Comparison of ENCODE assay signal across 8 cellular contexts in genomic region chr21:45982256-45982757, GRCh38. TPM values are rescaled to one million over a fixed set of nuclear protein-coding genes. Genes with fewer than 3 reads are reported as not detected.
DNase-seq lines count a peak whose midpoint lies in the region; ATAC-seq and TF ChIP-seq lines count a peak whose summit lies in the region.

No MANE protein-coding gene starts in this region.

- H3K27ac Mint-ChIP-seq in activated naive CD4-positive, alpha-beta T cell treated with anti-CD3 and anti-CD28 coated beads for 36 hours: no peak overlapping the region
- no peak overlapping the region for H3K27ac Mint-ChIP-seq in activated naive CD4-positive, alpha-beta T cell treated with anti-CD3 and anti-CD28 coated beads, Interleukin-2, amount 50 U/mL, for 72 hours
- no peak overlapping the region for H3K27ac Mint-ChIP-seq in dendritic cell treated with granulocyte-macrophage colony-stimulating factor and Interleukin-4, amounts not matched to agents 40 ng/mL and 50 ng/mL, for 4 days
- H3K27ac Mint-ChIP-seq in memory B cell: no peak overlapping the region

- H3K4me1 ChIP-seq in uterus: peaks cover 0 to 20% of the 10 kb centered on the region in 2 donors

- no peaks in the 10 kb centered on the region for H3K9me3 Mint-ChIP-seq in activated naive CD4-positive, alpha-beta T cell treated with anti-CD3 and anti-CD28 coated beads for 36 hours
- H3K9me3 Mint-ChIP-seq in activated naive CD4-positive, alpha-beta T cell treated with anti-CD3 and anti-CD28 coated beads, Interleukin-2, amount 50 U/mL, for 72 hours: no peaks in the 10 kb centered on the region
- no peaks in the 10 kb centered on the region for H3K9me3 Mint-ChIP-seq in dendritic cell treated with granulocyte-macrophage colony-stimulating factor and Interleukin-4, amounts not matched to agents 40 ng/mL and 50 ng/mL, for 4 days
- peaks cover 8% of the 10 kb centered on the region for H3K9me3 Mint-ChIP-seq in memory B cell

- TF ChIP-seq CTCF in uterus (IDR thresholded peaks at IDR 0.05): no peak

- H3K27me3 ChIP-seq in uterus: no peaks in the 10 kb centered on the region

- peaks cover 6% of the 10 kb centered on the region for H3K4me1 Mint-ChIP-seq in activated naive CD4-positive, alpha-beta T cell treated with anti-CD3 and anti-CD28 coated beads for 36 hours (ENCODE audit: low read depth)
- H3K4me1 Mint-ChIP-seq in dendritic cell treated with granulocyte-macrophage colony-stimulating factor and Interleukin-4, amounts not matched to agents 40 ng/mL and 50 ng/mL, for 4 days (ENCODE audit: low read depth): no peaks in the 10 kb centered on the region
- H3K4me1 Mint-ChIP-seq in memory B cell: peaks cover 6% of the 10 kb centered on the region

- H3K27me3 Mint-ChIP-seq in activated naive CD4-positive, alpha-beta T cell treated with anti-CD3 and anti-CD28 coated beads for 36 hours (ENCODE audit: low read depth): peaks cover 7% of the 10 kb centered on the region
- H3K27me3 Mint-ChIP-seq in dendritic cell treated with granulocyte-macrophage colony-stimulating factor and Interleukin-4, amounts not matched to agents 40 ng/mL and 50 ng/mL, for 4 days: peaks cover 43% of the 10 kb centered on the region
- H3K27me3 Mint-ChIP-seq in memory B cell: peaks cover 6% of the 10 kb centered on the region

- H3K36me3 Mint-ChIP-seq in activated naive CD4-positive, alpha-beta T cell treated with anti-CD3 and anti-CD28 coated beads for 36 hours (ENCODE audit: low read depth): no peaks in the 10 kb centered on the region
- no peaks in the 10 kb centered on the region for H3K36me3 Mint-ChIP-seq in activated naive CD4-positive, alpha-beta T cell treated with anti-CD3 and anti-CD28 coated beads, Interleukin-2, amount 50 U/mL, for 72 hours
- no peaks in the 10 kb centered on the region for H3K36me3 Mint-ChIP-seq in dendritic cell treated with granulocyte-macrophage colony-stimulating factor and Interleukin-4, amounts not matched to agents 40 ng/mL and 50 ng/mL, for 4 days (ENCODE audit: low read depth)
- H3K36me3 Mint-ChIP-seq in memory B cell: no peaks in the 10 kb centered on the region

- CTCF ChIA-PET in activated naive CD4-positive, alpha-beta T cell treated with anti-CD3 and anti-CD28 coated beads for 36 hours (lab: Charles Lee): interaction anchor here (0.6 kb wide), 1 partner anchor 347 kb away, joined by 3 read pairs; no protein-coding TSS in a partner anchor

- TF ChIP-seq POLR2A in uterus (IDR thresholded peaks at IDR 0.05): no peak

- peak overlapping the region; percentile 90 to 96 for H3K27ac ChIP-seq in uterus

- intact Hi-C loops in activated naive CD4-positive, alpha-beta T cell treated with anti-CD3 and anti-CD28 coated beads for 36 hours (cut with micrococcal nuclease): no loop called here
- intact Hi-C loops in dendritic cell treated with granulocyte-macrophage colony-stimulating factor and Interleukin-4, amounts not matched to agents 40 ng/mL and 50 ng/mL, for 4 days (cut with micrococcal nuclease): no loop called here
- intact Hi-C loops in uterus (cut with DNase I; ENCODE audit: low total_unique reads): loop anchor here (5.0 kb wide), 1 partner anchor 70 kb away; no protein-coding TSS in a partner anchor
- intact Hi-C loops in posterior vena cava (cut with DNase I): no loop called here

- peak overlapping the region; percentile 36 for H3K4me3 Mint-ChIP-seq in activated naive CD4-positive, alpha-beta T cell treated with anti-CD3 and anti-CD28 coated beads for 36 hours
- peak overlapping the region; percentile 24 for H3K4me3 Mint-ChIP-seq in dendritic cell treated with granulocyte-macrophage colony-stimulating factor and Interleukin-4, amounts not matched to agents 40 ng/mL and 50 ng/mL, for 4 days
- H3K4me3 Mint-ChIP-seq in memory B cell: peak overlapping the region; percentile 17

- H3K9me3 ChIP-seq in uterus: no peaks in the 10 kb centered on the region

- H3K4me3 ChIP-seq in uterus: peak overlapping the region; percentile 71 to 92

- no peak for ATAC-seq in activated naive CD4-positive, alpha-beta T cell treated with anti-CD3 and anti-CD28 coated beads, Interleukin-2, amount 50 U/mL, for 72 hours
- no peak for ATAC-seq in memory B cell (ENCODE audit: low read depth)

- H3K36me3 ChIP-seq in uterus: no peaks in the 10 kb centered on the region

- DNase-seq in activated naive CD4-positive, alpha-beta T cell treated with anti-CD3 and anti-CD28 coated beads for 36 hours: no peak
- DNase-seq in activated naive CD4-positive, alpha-beta T cell treated with anti-CD3 and anti-CD28 coated beads, Interleukin-2, amount 50 U/mL, for 72 hours (ENCODE audit: low spot score in 2 of 2): no peak
- no peak for DNase-seq in memory B cell (ENCODE audit: low spot score in 2 of 2)
- peak; percentile 51 to 57 for DNase-seq in uterus
- DNase-seq in amygdala (lab: John Stamatoyannopoulos, UW): no peak
- DNase-seq in posterior vena cava (ENCODE audit: low spot score): no peak
- no peak for DNase-seq in stimulated activated CD4-positive, alpha-beta T cell treated with anti-CD3 and anti-CD28 coated beads, Interleukin-2, amount 100 ng/mL, for 48 hours

RNA-seq across cellular contexts. Expression of gene COL6A1, which starts 0.7 kb away (rescaled TPM):
- total RNA-seq in activated naive CD4-positive, alpha-beta T cell treated with anti-CD3 and anti-CD28 coated beads for 36 hours: 1 to 10 TPM in 1 of 2 experiments, under 1 TPM in 1; 0.74 to 1.6 TPM
- 1 to 10 TPM; 2.0 to 4.7 TPM for total RNA-seq in activated naive CD4-positive, alpha-beta T cell treated with anti-CD3 and anti-CD28 coated beads, Interleukin-2, amount 50 U/mL, for 72 hours
- total RNA-seq in uterus: 1,000 to 10,000 TPM in 1 of 4 donors, 100 to 1,000 TPM in 3; 621 to 1,160 (median 804) TPM
- 100 to 1,000 TPM; 606 to 689 TPM for total RNA-seq in posterior vena cava

Comparison
In these comparisons a context has a peak if more than half of its experiments do, and no peak if none do; other contexts are left out.
1. DNase-seq: peak in uterus (2 of 2); none in activated naive CD4-positive, alpha-beta T cell treated with anti-CD3 and anti-CD28 coated beads for 36 hours (single experiment), activated naive CD4-positive, alpha-beta T cell treated with anti-CD3 and anti-CD28 coated beads, Interleukin-2, amount 50 U/mL, for 72 hours (0 of 2), memory B cell (0 of 2), amygdala (0 of 56), posterior vena cava (single experiment) and stimulated activated CD4-positive, alpha-beta T cell treated with anti-CD3 and anti-CD28 coated beads, Interleukin-2, amount 100 ng/mL, for 48 hours (0 of 2).
2. RNA of gene COL6A1, which starts 0.7 kb away (total RNA-seq): 621 to 1,160 TPM in uterus and 606 to 689 TPM in posterior vena cava; 2.0 to 4.7 TPM in activated naive CD4-positive, alpha-beta T cell treated with anti-CD3 and anti-CD28 coated beads, Interleukin-2, amount 50 U/mL, for 72 hours and 0.74 to 1.6 TPM in activated naive CD4-positive, alpha-beta T cell treated with anti-CD3 and anti-CD28 coated beads for 36 hours; every median in the first group is over 100 times any median in the second.
3. Peak in every context shown above with its lines, with median percentiles within 50 percentile points of each other: H3K4me3 Mint-ChIP-seq.